ENCODE assay signal across 8 cellular contexts in the genomic region with DNA sequence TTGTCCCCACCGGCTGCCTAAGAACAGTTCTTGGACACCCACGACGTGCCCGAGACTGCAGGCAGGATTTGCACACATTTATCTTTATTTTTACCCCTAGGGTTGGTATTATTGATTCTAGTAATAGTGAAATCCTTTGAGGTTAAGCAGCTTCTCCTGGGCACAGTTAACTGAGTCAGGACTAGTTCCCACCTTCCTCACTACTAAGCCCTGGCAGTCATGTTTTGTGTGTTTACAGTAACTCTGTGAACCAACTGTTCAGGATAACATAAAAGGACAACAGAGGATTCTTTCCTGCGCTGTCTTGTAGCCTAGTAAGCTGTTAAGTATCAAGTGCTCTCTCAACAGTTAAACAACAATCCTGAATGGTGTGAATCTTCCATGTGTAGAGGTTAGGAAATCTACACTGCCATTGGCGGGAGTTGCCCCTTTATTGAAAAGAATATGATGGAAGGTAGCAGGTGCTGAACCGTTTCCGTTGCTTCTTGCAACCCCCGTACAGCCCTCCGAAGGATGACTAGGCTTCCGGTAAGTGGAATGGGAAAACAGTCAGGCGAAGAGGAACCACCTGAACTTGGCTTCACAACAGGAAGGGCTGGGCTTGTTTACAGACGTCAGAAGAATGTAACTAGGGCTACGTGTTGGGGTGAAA. TPM values are rescaled to one million over a fixed set of nuclear protein-coding genes. Genes with fewer than 3 reads are reported as not detected.
DNase-seq lines count a peak whose midpoint lies in the region; ATAC-seq, FAIRE-seq and TF ChIP-seq lines count a peak whose summit lies in the region.

No MANE protein-coding gene starts in this region.

- H3K36me3 ChIP-seq in GM06990 (ENCODE audit: control insufficient read depth, insufficient read depth, low read length) (peaks cover under 1% of the 10 kb centered on the region), mammary epithelial cell (ENCODE audit: insufficient read depth, low read length) (peaks cover 2% of the 10 kb centered on the region), small intestine (ENCODE audit: control insufficient read depth in 2 of 2, insufficient read depth in 2 of 2, low read length in 2 of 2) (peaks cover 0 to 3% of the 10 kb centered on the region in 2 donors)

- peak overlapping the region; percentile 78 for H3K4me3 ChIP-seq in GM06990 (replicated peaks; ENCODE audit: low read depth, low read length)
- H3K4me3 ChIP-seq in mammary epithelial cell (replicated peaks in 1 of 3; ENCODE audit: insufficient read depth in 1 of 3, low read depth in 2 of 3, low read length in 3 of 3), result peak overlapping the region; percentile 67 to 91 (median 82)
- H3K4me3 ChIP-seq in small intestine (ENCODE audit: low read depth in 1 of 2, low read length in 2 of 2), result peak overlapping the region; percentile 83 to 89

- H3K4me2 ChIP-seq in mammary epithelial cell (ENCODE audit: insufficient read depth, low read depth, low read length), result peak overlapping the region; percentile 95

- H3K27me3 ChIP-seq in GM06990 (replicated peaks; ENCODE audit: control insufficient read depth, insufficient read depth, low read length) (no peaks in the 10 kb centered on the region), mammary epithelial cell (ENCODE audit: insufficient read depth, low read length) (no peaks in the 10 kb centered on the region), small intestine (ENCODE audit: control insufficient read depth in 2 of 2, insufficient read depth in 2 of 2, low read length in 2 of 2) (no peaks in the 10 kb centered on the region)

- TSS peak; percentile 64 for BruUV-seq in mammary epithelial cell (replicated peaks; lab: Mats Ljungman, UMichigan)

- H3K9me3 ChIP-seq in mammary epithelial cell (replicated peaks; ENCODE audit: insufficient read depth, low read length) (no peaks in the 10 kb centered on the region), small intestine (ENCODE audit: control insufficient read depth, low read depth) (no peaks in the 10 kb centered on the region)

- 56% methylated on average over 13 of the region's 14 CpGs for WGBS in mammary epithelial cell (ENCODE audit: low coverage, missing lambda C conversion rate)
- 5 to 14% (median 10%) methylated on average over 14 of the region's 14 CpGs for whole genome bisulfite sequencing in small intestine, 3 donors

- peaks cover 20% of the 10 kb centered on the region for H3K79me2 ChIP-seq in mammary epithelial cell (ENCODE audit: insufficient read depth, low read length)

- ATAC-seq in HG03064 (IDR thresholded peaks at IDR 0.05; ENCODE audit: low read depth, unreplicated experiment) (peak; percentile 3), HG03457 (IDR thresholded peaks at IDR 0.05; ENCODE audit: unreplicated experiment) (no peak), HG03175 (IDR thresholded peaks at IDR 0.05; ENCODE audit: unreplicated experiment) (no peak)

- DNase-seq in GM06990 (ENCODE audit: extremely low read depth, insufficient read length), result no peak
- DNase-seq in SHP77 treated with DMSO at 0.1 percent for 48 hours (lab: John Stamatoyannopoulos, UW), result peak; percentile 77
- DNase-seq in mammary epithelial cell, result no peak
- DNase-seq in inferior parietal cortex (ENCODE audit: extremely low spot score), result peak; percentile 35
- DNase-seq in small intestine, result peak; percentile 66

- no peaks in the 10 kb centered on the region for H4K20me1 ChIP-seq in mammary epithelial cell (ENCODE audit: insufficient read depth, low read length)

- H3K9ac ChIP-seq in mammary epithelial cell (ENCODE audit: insufficient read depth, low read length), result peak overlapping the region; percentile 73

- peaks cover 25% of the 10 kb centered on the region for H3K4me1 ChIP-seq in mammary epithelial cell (ENCODE audit: insufficient read depth, low read length)
- H3K4me1 ChIP-seq in small intestine (ENCODE audit: control insufficient read depth in 2 of 2, insufficient read depth in 1 of 2, low read depth in 1 of 2, low read length in 1 of 2), result peaks cover 5 to 12% of the 10 kb centered on the region in 2 donors

- H3K27ac ChIP-seq in mammary epithelial cell (ENCODE audit: insufficient read depth, low read depth, low read length), result peak overlapping the region; percentile 57
- peak overlapping the region; percentile 94 to 99 for H3K27ac ChIP-seq in small intestine (ENCODE audit: low read depth in 1 of 2, low read length in 1 of 2)

- dilution Hi-C loops in mammary epithelial cell (cut with HindIII; ENCODE audit: low sequenced_read_pairs), result no loop called here

- FAIRE-seq in small intestine (lab: Jason Lieb, UNC), result no peak

- no peak for TF ChIP-seq CTCF in GM06990 (IDR thresholded peaks at IDR 0.05; ENCODE audit: insufficient read depth, low read length, poor library complexity, severe bottlenecking)
- TF ChIP-seq CTCF in mammary epithelial cell (conservative IDR thresholded peaks at IDR 0.05 in 1 of 2, IDR thresholded peaks at IDR 0.05 in 1 of 2; ENCODE audit: extremely low read depth in 1 of 2, insufficient read depth in 1 of 2, low read depth in 1 of 2, low read length in 2 of 2), result no peak

- peak overlapping the region; percentile 93 for H2AFZ ChIP-seq in mammary epithelial cell (ENCODE audit: low read depth, low read length)

- in situ Hi-C loops in mammary epithelial cell (cut with MboI; ENCODE audit: low sequenced_read_pairs in 2 of 2), result loop anchor here in 1 of 2 donors (5.0 to 25.0 kb wide), 2 partner anchors 33 to 243 kb away; a partner anchor contains a TSS

- CTCF ChIA-PET in mammary epithelial cell (lab: Charles Lee; ENCODE audit: low non-redundant PET), result interaction anchor here (0.6 kb wide), 1 partner anchor 33 kb away, joined by 3 read pairs; a partner anchor contains a TSS

- intact Hi-C loops in mammary epithelial cell (cut with micrococcal nuclease), result loop anchor here (1.0 to 5.0 kb wide), 3 partner anchors 33 to 763 kb away; a partner anchor contains a TSS

RNA-seq across cellular contexts. Expression of a gene that starts 1.0 kb away (rescaled TPM):
- total RNA-seq in mammary epithelial cell, result 100 to 1,000 TPM; 105 to 145 TPM
- polyA plus RNA-seq in mammary epithelial cell (51.3 TPM), small intestine (100 to 1,000 TPM in 2 of 3 donors, 10 to 100 TPM in 1; 81.6 to 250 (median 134) TPM)
- polyA minus RNA-seq in mammary epithelial cell, result 77.2 TPM

RNA-seq across cellular contexts. Expression of a gene that starts 33.3 kb away (rescaled TPM):
- 10 to 100 TPM; 64.5 to 92.0 TPM for total RNA-seq in mammary epithelial cell
- polyA plus RNA-seq in mammary epithelial cell, result 22.3 TPM
- 34.2 TPM for polyA minus RNA-seq in mammary epithelial cell
- 10 to 100 TPM; 57.6 to 87.7 (median 65.7) TPM for polyA plus RNA-seq in small intestine

Comparison
In these comparisons a context has a peak if more than half of its experiments do, and no peak if none do; other contexts are left out.
1. DNase-seq: peak in SHP77 treated with DMSO at 0.1 percent for 48 hours (single experiment), inferior parietal cortex (single experiment) and small intestine (single experiment); none in GM06990 (single experiment) and mammary epithelial cell (single experiment).
2. Peak in every context shown above with its lines, with median percentiles within 50 percentile points of each other: H3K4me3 ChIP-seq.